17 cellular contexts compared by ENCODE assay signal in the genomic region with DNA sequence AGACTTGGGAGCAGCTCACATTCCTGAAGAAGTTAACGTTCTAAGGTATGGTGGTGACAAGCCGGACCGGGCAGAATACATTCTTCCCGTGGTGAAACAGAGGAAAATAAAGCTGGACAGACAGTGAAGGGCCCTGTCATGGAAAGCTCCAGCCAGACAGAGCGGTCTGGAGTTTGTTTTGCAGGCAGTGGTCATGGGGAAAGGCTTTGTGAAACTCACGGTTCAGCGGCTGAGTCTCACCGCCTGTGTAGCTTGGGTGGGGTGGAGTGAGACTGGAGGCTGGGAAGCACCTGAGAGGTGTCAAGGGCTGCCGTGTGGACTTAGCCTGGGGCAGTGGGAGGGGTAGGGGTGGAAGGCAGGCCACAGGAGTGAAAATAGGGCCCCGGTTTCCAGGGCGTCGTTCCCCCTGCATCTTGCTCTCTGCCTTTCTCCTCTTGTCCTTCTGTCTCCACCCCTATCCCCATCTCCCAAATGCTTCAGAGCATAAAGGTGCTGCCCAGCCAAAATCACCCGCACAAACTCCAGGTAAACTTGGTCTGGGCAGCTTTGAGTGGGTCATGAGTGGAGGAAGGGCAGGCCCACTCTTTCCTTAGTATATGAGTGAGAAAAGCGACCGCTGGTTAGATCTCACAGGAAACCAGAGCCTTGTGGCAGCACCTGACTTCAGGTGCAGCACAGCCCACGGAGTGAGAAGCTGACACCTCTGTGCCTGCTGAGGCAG. TPM values are rescaled to one million over a fixed set of nuclear protein-coding genes. Genes with fewer than 3 reads are reported as not detected.
DNase-seq lines count a peak whose midpoint lies in the region; ATAC-seq lines count a peak whose summit lies in the region.
"Had no signal": no experiment of that assay in that cellular context is flagged by ENCODE, and none has a peak within 500 bp of the region (broad histone marks: within the 10 kb centered on the region; RNA-seq: fewer than 3 reads in every experiment).

No MANE protein-coding gene starts in this region.

- H3K18ac ChIP-seq in neuronal stem cell (ENCODE audit: low read length), result no peak overlapping the region

- H3K9me3 ChIP-seq in effector memory CD4-positive, alpha-beta T cell (ENCODE audit: control insufficient read depth, low read length), result no peaks in the 10 kb centered on the region
- no peaks in the 10 kb centered on the region for H3K9me3 ChIP-seq in neuronal stem cell (replicated peaks in 1 of 2; ENCODE audit: control insufficient read depth in 2 of 2, insufficient read depth in 1 of 2, low read depth in 1 of 2, low read length in 2 of 2)
- H3K9me3 ChIP-seq: right lobe of liver, vagina had no signal

- H3K79me1 ChIP-seq in neuronal stem cell (ENCODE audit: low read depth, low read length), result no peaks in the 10 kb centered on the region

- no peak overlapping the region for H3K14ac ChIP-seq in neuronal stem cell (ENCODE audit: low read length)

- H4K8ac ChIP-seq in neuronal stem cell (ENCODE audit: low read depth, low read length), result no peak overlapping the region

- H3K9ac ChIP-seq in neuronal stem cell (ENCODE audit: low read depth, low read length, poor library complexity), result no peak overlapping the region

- no peak overlapping the region for H2BK5ac ChIP-seq in neuronal stem cell (ENCODE audit: low read length)

- H3K4me3 ChIP-seq in effector memory CD4-positive, alpha-beta T cell (ENCODE audit: insufficient read depth, low read depth, low read length, poor library complexity, severe bottlenecking), result no peak overlapping the region
- H3K4me3 ChIP-seq in neuronal stem cell (ENCODE audit: low read length in 2 of 2), result no peak overlapping the region
- H3K4me3 ChIP-seq: PC-9, right lobe of liver, vagina had no signal

- no peak overlapping the region for H2BK120ac ChIP-seq in neuronal stem cell (ENCODE audit: low read depth, low read length)

- WGBS in neuronal stem cell (ENCODE audit: extremely low coverage in 2 of 2, insufficient read length in 2 of 2, insufficient replicate concordance in 1 of 2), 2 donors, result no CpG with 5 or more reads among the region's 16 CpGs

- in situ Hi-C loops in Caki2 (cut with HindIII; ENCODE audit: low pct_unique_long_range_greater_than_20kb, low sequenced_read_pairs), result no loop called here

- no peak overlapping the region for H2BK12ac ChIP-seq in neuronal stem cell (ENCODE audit: low read length)

- H3K4me1 ChIP-seq in effector memory CD4-positive, alpha-beta T cell (ENCODE audit: control insufficient read depth, insufficient read depth, low read length, poor library complexity, severe bottlenecking), result peaks cover 37% of the 10 kb centered on the region
- H3K4me1 ChIP-seq in neuronal stem cell (ENCODE audit: control insufficient read depth in 2 of 2, insufficient read depth in 1 of 2, low read depth in 1 of 2, low read length in 2 of 2), result peaks cover 16 to 18% of the 10 kb centered on the region in 2 donors
- H3K4me1 ChIP-seq: vagina had no signal

- H3K27me3 ChIP-seq in effector memory CD4-positive, alpha-beta T cell (replicated peaks; ENCODE audit: control insufficient read depth, insufficient read depth, low read length, poor library complexity, severe bottlenecking), result no peaks in the 10 kb centered on the region
- peaks cover 0 to 25% (median 2%) of the 10 kb centered on the region in 3 experiments for H3K27me3 ChIP-seq in neuronal stem cell (ENCODE audit: control insufficient read depth in 3 of 3, insufficient read depth in 3 of 3, low read depth in 1 of 3, low read length in 3 of 3)
- H3K27me3 ChIP-seq: right lobe of liver, vagina had no signal

- peak overlapping the region; percentile 3 for H3K4me2 ChIP-seq in neuronal stem cell (ENCODE audit: insufficient read depth, low read length, poor library complexity, severe bottlenecking)
- H3K4me2 ChIP-seq: PC-9 had no signal

- no peak overlapping the region for H3K4ac ChIP-seq in neuronal stem cell (ENCODE audit: low read length)

- H3K23ac ChIP-seq in neuronal stem cell (ENCODE audit: low read depth, low read length, poor library complexity), result no peak overlapping the region

- H4K91ac ChIP-seq in neuronal stem cell (ENCODE audit: low read depth, low read length, poor library complexity), result no peak overlapping the region

- no peak for ATAC-seq in HG03196 (IDR thresholded peaks at IDR 0.05; ENCODE audit: unreplicated experiment)
- ATAC-seq: stimulated activated memory B cell treated with anti-CD40 and anti-IgM and Interleukin-4, amounts not matched to agents 10 μg/mL and 1 μg/mL and 100 μg/mL, for 72 hours had no signal

- peak overlapping the region; percentile 5 for H2BK15ac ChIP-seq in neuronal stem cell (ENCODE audit: low read length)

- DNase-seq in Caki2 (ENCODE audit: low read depth) (peak; percentile 45), NCI-H69 (lab: John Stamatoyannopoulos, UW) (peak; percentile 5), neuronal stem cell (ENCODE audit: low spot score) (no peak), glomerular visceral epithelial cell (ENCODE audit: extremely low spot score) (no peak), DMS114 treated with DMSO at 0.1 percent for 48 hours (lab: John Stamatoyannopoulos, UW; ENCODE audit: unreplicated experiment) (no peak)
- DNase-seq in effector memory CD4-positive, alpha-beta T cell, result peak in 1 of 3 donors; percentile 25
- no peak for DNase-seq in activated T-cell treated with anti-CD3 and anti-CD28 coated beads, Interleukin-2, amount 50 U/mL, for 48 hours
- DNase-seq: activated CD4-positive, CD25-positive, alpha-beta regulatory T cell treated with anti-CD3 and anti-CD28 coated beads, Interleukin-2, amount 50 U/mL, for 72 hours; activated naive CD4-positive, alpha-beta T cell treated with Interleukin-2 at 50 U/mL for 16 hours; kidney glomerular epithelial cell; NCI-H1417 treated with DMSO at 0.1 percent for 48 hours; NCI-H446; PC-9; right lobe of liver had no signal

- peak overlapping the region; percentile 42 for H2AFZ ChIP-seq in neuronal stem cell (ENCODE audit: low read length)
- H2AFZ ChIP-seq: PC-9 had no signal

- H2AK5ac ChIP-seq in neuronal stem cell (ENCODE audit: low read depth, low read length), result peak overlapping the region; percentile 4

- H3K36me3 ChIP-seq in effector memory CD4-positive, alpha-beta T cell (ENCODE audit: control insufficient read depth, insufficient read depth, low read length), result no peaks in the 10 kb centered on the region
- H3K36me3 ChIP-seq in neuronal stem cell (replicated peaks in 1 of 2; ENCODE audit: control insufficient read depth in 2 of 2, insufficient read depth in 2 of 2, low read length in 2 of 2), result no peaks in the 10 kb centered on the region
- H3K36me3 ChIP-seq: right lobe of liver, vagina had no signal

- H3K27ac ChIP-seq in effector memory CD4-positive, alpha-beta T cell (ENCODE audit: insufficient read depth, low read length, poor library complexity, severe bottlenecking), result peak overlapping the region; percentile 33
- no peak overlapping the region for H3K27ac ChIP-seq in neuronal stem cell (replicated peaks; ENCODE audit: low read length)
- H3K27ac ChIP-seq: PC-9, right lobe of liver, vagina had no signal

RNA-seq across cellular contexts. Expression of gene SLC20A1, which starts 11.4 kb away (rescaled TPM):
- total RNA-seq in Caki2 (2014; rRNA removed; shearing (Covaris generic); ENCODE audit: low replicate concordance), result 79.6 and 85.8 TPM in 2 replicates
- 37.4 TPM for polyA plus RNA-seq in neuronal stem cell (2013, experiment 1 of 2)
- 38.3 TPM for polyA plus RNA-seq in neuronal stem cell (2013, experiment 2 of 2)

RNA-seq across cellular contexts. Expression of gene CHCHD5, which starts 49.9 kb away (rescaled TPM):
- 26.0 and 36.0 TPM in 2 replicates for total RNA-seq in Caki2 (2014; rRNA removed; shearing (Covaris generic); ENCODE audit: low replicate concordance)
- 29.2 TPM for polyA plus RNA-seq in neuronal stem cell (2013, experiment 1 of 2)
- 27.9 TPM for polyA plus RNA-seq in neuronal stem cell (2013, experiment 2 of 2)

Comparison
In these comparisons a context has a peak if more than half of its experiments do, and no peak if none do; other contexts are left out.
1. DNase-seq: peak in Caki2 (single experiment) and NCI-H69 (single experiment); none in neuronal stem cell (single experiment), glomerular visceral epithelial cell (single experiment), activated T-cell treated with anti-CD3 and anti-CD28 coated beads, Interleukin-2, amount 50 U/mL, for 48 hours (0 of 2) and DMS114 treated with DMSO at 0.1 percent for 48 hours (single experiment).